30 cellular contexts compared by ENCODE assay signal in the genomic region with DNA sequence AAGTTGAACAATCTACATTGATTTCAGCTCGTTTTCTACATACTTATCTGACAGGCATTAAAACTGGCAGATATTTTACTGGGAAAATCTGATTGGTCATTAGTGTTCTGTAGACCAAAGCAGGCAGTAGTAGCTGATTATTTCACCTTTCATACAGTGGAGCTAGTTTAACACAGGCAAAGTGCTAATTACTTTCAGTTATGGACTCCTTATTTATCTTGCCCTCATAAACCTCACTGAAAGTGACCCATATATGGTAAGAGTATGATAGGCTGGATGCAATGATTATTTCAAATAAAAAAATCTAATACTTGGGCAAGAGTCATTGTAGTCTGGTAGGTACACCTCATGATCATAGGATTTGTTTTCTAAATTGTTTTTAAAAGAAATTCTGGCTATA.
"Had no signal": no experiment of that assay in that cellular context is flagged by ENCODE, and none has a peak within 500 bp of the region (broad histone marks: within the 10 kb centered on the region; RNA-seq: fewer than 3 reads in every experiment).

No MANE protein-coding gene starts in this region.

- H3K9me3 Mint-ChIP-seq: activated B cell treated with CpG ODN at 0.5 μM for 24 hours; activated CD8-positive, alpha-beta T cell treated with anti-CD3 and anti-CD28 coated beads for 36 hours; activated T-cell treated with anti-CD3 and anti-CD28 coated beads, Interleukin-2, amount 50 U/mL, for 4 hours; activated T-helper 17 cell treated with anti-CD3 and anti-CD28 coated beads, Interleukin-2, amount 50 U/mL, for 72 hours; central memory CD8-positive, alpha-beta T cell; effector memory CD8-positive, alpha-beta T cell; T-helper 2 cell treated with Interferon-gamma antibody and Interleukin-4, amounts not matched to agents 5 μg/mL and 100 μg/mL, for 36 hours had no signal

- H3K4me3 Mint-ChIP-seq: activated B cell treated with CpG ODN at 0.5 μM for 24 hours; activated CD8-positive, alpha-beta T cell treated with anti-CD3 and anti-CD28 coated beads for 36 hours; activated naive CD8-positive, alpha-beta T cell; activated T-cell treated with anti-CD3 and anti-CD28 coated beads, Interleukin-2, amount 50 U/mL, for 4 hours; activated T-helper 17 cell treated with anti-CD3 and anti-CD28 coated beads, Interleukin-2, amount 50 U/mL, for 72 hours; central memory CD8-positive, alpha-beta T cell; effector memory CD8-positive, alpha-beta T cell; T-helper 17 cell; T-helper 2 cell treated with Interferon-gamma antibody and Interleukin-4, amounts not matched to agents 5 μg/mL and 100 μg/mL, for 36 hours had no signal

- H3K27ac Mint-ChIP-seq: activated B cell treated with CpG ODN at 0.5 μM for 24 hours; activated CD8-positive, alpha-beta T cell treated with anti-CD3 and anti-CD28 coated beads for 36 hours; activated naive CD8-positive, alpha-beta T cell; activated T-helper 17 cell treated with anti-CD3 and anti-CD28 coated beads, Interleukin-2, amount 50 U/mL, for 72 hours; effector memory CD8-positive, alpha-beta T cell; T-helper 17 cell; T-helper 2 cell treated with Interferon-gamma antibody and Interleukin-4, amounts not matched to agents 5 μg/mL and 100 μg/mL, for 36 hours had no signal

- FAIRE-seq: bronchial epithelial cell, colon had no signal

- DNase-seq: activated B cell treated with CpG ODN at 0.5 μM for 24 hours; activated CD4-positive, alpha-beta T cell treated with anti-CD3 and anti-CD28 coated beads for 48 hours; activated CD4-positive, alpha-beta T cell treated with anti-CD3 and anti-CD28 coated beads, Interleukin-2, amount 50 U/mL, for 1 hour; activated CD4-positive, alpha-beta T cell treated with anti-CD3 and anti-CD28 coated beads, Interleukin-2, amount 50 U/mL, for 48 hours; activated CD8-positive, alpha-beta memory T cell treated with anti-CD3 and anti-CD28 coated beads for 24 hours; activated CD8-positive, alpha-beta T cell treated with anti-CD3 and anti-CD28 coated beads for 36 hours; activated effector memory CD4-positive, alpha-beta T cell treated with Interleukin-2 at 50 U/mL for 16 hours; activated gamma-delta T cell treated with Interleukin-2 at 50 U/mL for 16 hours; activated naive CD4-positive, alpha-beta T cell treated with anti-CD3 and anti-CD28 coated beads, Interleukin-2, amount 50 U/mL, for 16 hours; activated naive CD4-positive, alpha-beta T cell treated with Interleukin-2 at 50 U/mL for 16 hours; activated T-cell treated with anti-CD3 and anti-CD28 coated beads, Interleukin-2, amount 50 U/mL, for 4 hours; amniotic stem cell; anterior cingulate cortex; brain microvascular endothelial cell; cortex of kidney; effector CD4-positive, alpha-beta T cell; effector memory CD8-positive, alpha-beta T cell; esophagus squamous epithelium; T-helper 1 cell; T-helper 17 cell; T1000; WERI-Rb-1 had no signal

- H3K27me3 ChIP-seq: brain microvascular endothelial cell, esophagus squamous epithelium, gastroesophageal sphincter had no signal

- H3K27me3 Mint-ChIP-seq: activated B cell treated with CpG ODN at 0.5 μM for 24 hours; activated CD8-positive, alpha-beta T cell treated with anti-CD3 and anti-CD28 coated beads for 36 hours had no signal

- H3K36me3 ChIP-seq: gastroesophageal sphincter, WERI-Rb-1 had no signal

- H3K27ac ChIP-seq: esophagus squamous epithelium, gastroesophageal sphincter, WERI-Rb-1 had no signal

- H3K4me3 ChIP-seq: esophagus squamous epithelium, gastroesophageal sphincter had no signal

- H3K4me1 Mint-ChIP-seq: central memory CD8-positive, alpha-beta T cell had no signal

- H3K9me3 ChIP-seq: esophagus squamous epithelium, gastroesophageal sphincter had no signal

- ATAC-seq: activated CD4-positive, CD25-positive, alpha-beta regulatory T cell treated with anti-CD3 and anti-CD28 coated beads, Interleukin-2, amount 50 U/mL, for 24 hours; activated CD8-positive, alpha-beta T cell treated with anti-CD3 and anti-CD28 coated beads for 36 hours; activated T-cell treated with anti-CD3 and anti-CD28 coated beads, Interleukin-2, amount 50 U/mL, for 4 hours; activated T-helper 17 cell treated with anti-CD3 and anti-CD28 coated beads, Interleukin-2, amount 50 U/mL, for 72 hours; effector memory CD8-positive, alpha-beta T cell; gastroesophageal sphincter; T-helper 17 cell had no signal
